10 cellular contexts compared by ENCODE assay signal in the genomic region with DNA sequence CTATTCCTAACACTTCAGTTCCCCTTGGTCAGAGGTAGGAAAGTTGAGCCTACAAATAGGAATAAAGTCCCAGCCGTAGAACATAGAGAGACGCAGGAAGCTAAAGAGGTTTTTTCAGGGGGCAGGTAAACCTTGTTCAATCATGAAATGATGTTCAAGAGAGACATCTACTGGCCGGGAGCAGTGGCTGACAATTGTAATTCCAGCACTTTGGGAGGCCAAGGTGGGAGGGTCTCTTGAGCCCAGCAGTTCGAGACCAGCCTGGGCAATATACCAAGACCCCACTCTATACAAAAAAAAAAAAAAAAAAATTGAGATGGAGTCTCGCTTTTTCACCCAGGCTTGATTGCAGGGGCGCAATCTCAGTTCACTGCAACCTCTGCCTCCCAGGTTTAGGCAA.
A peak's percentile ranks its signal among the peaks of the same experiment; 100 is the strongest.
DNase-seq lines count a peak whose midpoint lies in the region; ATAC-seq and TF ChIP-seq lines count a peak whose summit lies in the region.
"Had no signal": no experiment of that assay in that cellular context is flagged by ENCODE, and none has a peak within 500 bp of the region (broad histone marks: within the 10 kb centered on the region; RNA-seq: fewer than 3 reads in every experiment).

No MANE protein-coding gene starts in this region.

- intact Hi-C loops in lower leg skin (cut with DNase I; ENCODE audit: low total_unique reads) = no loop called here

- TF ChIP-seq CTCF in HFFc6 (IDR thresholded peaks at IDR 0.05) (peak; percentile 77), chondrocyte (IDR thresholded peaks at IDR 0.05) (peak; percentile 86), lower leg skin (IDR thresholded peaks at IDR 0.05) (no peak)

- H3K27me3 Mint-ChIP-seq in HFFc6 (ENCODE audit: insufficient read depth) (no peaks in the 10 kb centered on the region), chondrocyte (ENCODE audit: low read depth) (no peaks in the 10 kb centered on the region)

- H3K4me3 Mint-ChIP-seq in HFFc6 (no peak overlapping the region), chondrocyte (ENCODE audit: unreplicated experiment) (no peak overlapping the region)
- H3K4me3 Mint-ChIP-seq: memory B cell had no signal

- no peak overlapping the region for H3K27ac Mint-ChIP-seq in HFFc6
- H3K27ac Mint-ChIP-seq in chondrocyte (ENCODE audit: unreplicated experiment) = no peak overlapping the region
- H3K27ac Mint-ChIP-seq: memory B cell had no signal

- DNase-seq in EH (ENCODE audit: low read depth) = peak; percentile 50
- peak; percentile 15 for DNase-seq in HFFc6
- DNase-seq in NCI-H2227 (lab: John Stamatoyannopoulos, UW; ENCODE audit: unreplicated experiment) = peak; percentile 70
- no peak for DNase-seq in chondrocyte (ENCODE audit: low spot score)
- peak; percentile 47 for DNase-seq in myocyte (ENCODE audit: low read depth)
- DNase-seq in lower leg skin (ENCODE audit: low spot score in 2 of 2) = no peak
- DNase-seq in C1 segment of cervical spinal cord (lab: John Stamatoyannopoulos, UW) = no peak

- H3K36me3 Mint-ChIP-seq in HFFc6 (ENCODE audit: low read depth) (no peaks in the 10 kb centered on the region), chondrocyte (ENCODE audit: low read depth) (no peaks in the 10 kb centered on the region)
- H3K36me3 Mint-ChIP-seq: memory B cell had no signal

- TF ChIP-seq POLR2A in lower leg skin (IDR thresholded peaks at IDR 0.05) = no peak

- H3K9me3 Mint-ChIP-seq in HFFc6 (no peaks in the 10 kb centered on the region), chondrocyte (ENCODE audit: low read depth) (no peaks in the 10 kb centered on the region)
- H3K9me3 Mint-ChIP-seq: memory B cell had no signal

- H3K4me3 ChIP-seq in lower leg skin (ENCODE audit: low read depth, poor library complexity, severe bottlenecking) = no peak overlapping the region
- H3K4me3 ChIP-seq: SK-N-MC had no signal

- 63 to 82% methylated on average over 6 of the region's 6 CpGs for WGBS in lower leg skin, 2 donors

- H3K4me1 Mint-ChIP-seq in HFFc6 (ENCODE audit: low read depth) = peaks cover 13% of the 10 kb centered on the region
- H3K4me1 Mint-ChIP-seq in chondrocyte (ENCODE audit: low read depth) = peaks cover 12% of the 10 kb centered on the region
- H3K4me1 Mint-ChIP-seq: memory B cell had no signal

- ATAC-seq in GM21515 (IDR thresholded peaks at IDR 0.05; ENCODE audit: unreplicated experiment) = no peak

Comparison
In these comparisons a context has a peak if more than half of its experiments do, and no peak if none do; other contexts are left out.
1. DNase-seq: peak in EH (single experiment), HFFc6 (single experiment), NCI-H2227 (single experiment) and myocyte (single experiment); none in chondrocyte (single experiment), lower leg skin (0 of 2) and C1 segment of cervical spinal cord (0 of 14).
2. CTCF ChIP-seq: peak in HFFc6 (single experiment) and chondrocyte (single experiment); none in lower leg skin (0 of 3).